Comparison of ENCODE assay signal across 8 cellular contexts in the genomic region with DNA sequence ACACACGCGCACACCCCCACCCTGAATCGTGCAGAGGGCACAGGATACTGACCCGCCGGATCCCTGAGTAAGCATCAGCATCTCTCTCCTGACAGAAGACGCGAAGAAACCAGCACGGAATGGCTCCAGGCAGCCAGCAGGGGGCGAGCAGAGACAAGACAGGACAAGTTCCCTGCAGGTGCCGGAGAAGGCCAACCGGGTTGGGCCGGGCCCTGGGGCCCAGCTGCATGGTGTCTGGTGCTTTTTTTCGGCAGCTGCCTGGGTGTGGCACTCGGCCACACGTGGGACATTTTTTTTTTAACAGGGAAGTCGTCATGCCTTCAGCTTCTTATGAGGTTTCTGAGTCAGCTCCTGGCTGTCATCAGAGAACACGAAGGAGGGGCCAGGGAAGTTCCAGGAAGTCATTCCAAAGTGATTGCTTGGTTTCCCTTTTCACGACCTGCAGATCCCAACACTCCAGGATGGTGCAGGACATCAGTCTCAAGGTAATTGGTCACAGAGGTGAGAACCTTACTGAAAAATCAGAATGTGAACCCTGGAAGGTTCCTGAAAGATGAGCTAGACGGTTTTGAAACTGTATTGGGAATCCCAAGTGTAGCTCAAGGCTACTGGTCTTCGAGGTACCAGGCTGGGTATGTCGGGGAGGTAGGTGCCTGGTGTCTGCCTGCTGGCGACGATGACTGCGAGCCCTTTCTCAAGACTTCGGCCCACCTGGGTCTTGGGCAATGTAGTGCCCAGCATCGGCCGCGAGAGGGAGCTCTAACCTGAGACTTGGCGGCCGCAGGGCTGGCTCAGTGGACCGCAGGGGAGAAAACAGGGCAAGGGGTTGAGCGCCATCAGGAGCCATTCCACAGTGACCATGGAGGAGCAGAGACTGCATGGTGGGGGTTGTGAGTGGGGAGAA.
DNase-seq lines count a peak whose midpoint lies in the region; ATAC-seq and TF ChIP-seq lines count a peak whose summit lies in the region.

No MANE protein-coding gene starts in this region.

- peak; percentile 96 for TF ChIP-seq CTCF in choroid plexus epithelial cell (conservative IDR thresholded peaks at IDR 0.05; ENCODE audit: low read depth, low read length)

- ATAC-seq in HG03342 (IDR thresholded peaks at IDR 0.05; ENCODE audit: unreplicated experiment) (peak; percentile 64), left lobe of liver (peak; percentile 86)

- DNase-seq in NCI-H187 (lab: John Stamatoyannopoulos, UW), result peak; percentile 37 to 83
- no peak for DNase-seq in NCI-H187 treated with DMSO at 0.1 percent for 48 hours (lab: John Stamatoyannopoulos, UW)
- peak; percentile 82 for DNase-seq in NCI-H510A treated with DMSO at 0.1 percent for 48 hours (lab: John Stamatoyannopoulos, UW)
- DNase-seq in activated CD4-positive, alpha-beta T cell treated with anti-CD3 and anti-CD28 coated beads for 4 hours, result peak; percentile 75 to 77
- peak; percentile 92 for DNase-seq in choroid plexus epithelial cell (ENCODE audit: low read depth)
- DNase-seq in left lobe of liver (ENCODE audit: low spot score), result peak; percentile 85
- DNase-seq in stimulated activated CD4-positive, alpha-beta T cell treated with anti-CD3 and anti-CD28 coated beads, Interleukin-1b, Interleukin-23, amount 100 ng/mL, for 4 hours (ENCODE audit: low read depth in 2 of 2), result peak; percentile 68 to 74

- peak overlapping the region; percentile 11 for H3K4me3 ChIP-seq in choroid plexus epithelial cell (ENCODE audit: low read depth, low read length)
